8 cellular contexts compared by ENCODE assay signal in genomic region chr10:59865101-59865500, GRCh38. TPM values are rescaled to one million over a fixed set of nuclear protein-coding genes. Genes with fewer than 3 reads are reported as not detected.
DNase-seq lines count a peak whose midpoint lies in the region; ATAC-seq, FAIRE-seq and TF ChIP-seq lines count a peak whose summit lies in the region.

No MANE protein-coding gene starts in this region.

- no peaks in the 10 kb centered on the region for H3K9me3 ChIP-seq in keratinocyte (ENCODE audit: control insufficient read depth, low read depth, low read length)

- dilution Hi-C loops in keratinocyte (cut with MboI; ENCODE audit: extremely low pct_ligation_motif_present, low sequenced_read_pairs): no loop called here

- H4K20me1 ChIP-seq in keratinocyte (ENCODE audit: control insufficient read depth, extremely low read depth, insufficient read depth, low read length): peaks cover 3% of the 10 kb centered on the region

- H3K27ac Mint-ChIP-seq in activated naive CD8-positive, alpha-beta T cell treated with anti-CD3 and anti-CD28 coated beads, Interleukin-2, amount 10 ng/mL, durations not matched to agents 7 days and 5 days: no peak overlapping the region

- peak overlapping the region; percentile 39 for H3K9ac ChIP-seq in keratinocyte (ENCODE audit: control insufficient read depth, extremely low read depth, insufficient read depth, low read length)

- no peaks in the 10 kb centered on the region for H3K9me3 Mint-ChIP-seq in activated naive CD8-positive, alpha-beta T cell treated with anti-CD3 and anti-CD28 coated beads, Interleukin-2, amount 10 ng/mL, durations not matched to agents 7 days and 5 days

- peak overlapping the region; percentile 80 for H3K4me2 ChIP-seq in keratinocyte (ENCODE audit: control insufficient read depth, extremely low read depth, insufficient read depth, low read depth, low read length)

- DNase-seq in NCI-H1417 (lab: John Stamatoyannopoulos, UW) (peak in 2 of 3 experiments; percentile 2 to 49), NCI-H1417 treated with DMSO at 0.1 percent for 48 hours (lab: John Stamatoyannopoulos, UW) (no peak), GM20000 (ENCODE audit: low spot score) (peak; percentile 24), HT-29 (ENCODE audit: low spot score) (peak; percentile 84), keratinocyte (ENCODE audit: low read depth, low spot score) (peak; percentile 88), COLO829 (ENCODE audit: low spot score) (no peak), cortex of kidney (lab: John Stamatoyannopoulos, UW) (no peak)
- DNase-seq in activated naive CD8-positive, alpha-beta T cell treated with anti-CD3 and anti-CD28 coated beads, Interleukin-2, amount 10 ng/mL, durations not matched to agents 7 days and 5 days: no peak

- no peaks in the 10 kb centered on the region for H3K27me3 Mint-ChIP-seq in activated naive CD8-positive, alpha-beta T cell treated with anti-CD3 and anti-CD28 coated beads, Interleukin-2, amount 10 ng/mL, durations not matched to agents 7 days and 5 days

- TF ChIP-seq CTCF in GM20000 (IDR thresholded peaks at IDR 0.05; ENCODE audit: extremely low read depth, missing control alignments) (peak; percentile 23), keratinocyte (optimal IDR thresholded peaks at IDR 0.05 in 1 of 3, IDR thresholded peaks at IDR 0.05 in 1 of 3, conservative IDR thresholded peaks at IDR 0.05 in 1 of 3; ENCODE audit: extremely low read depth in 1 of 3, insufficient read depth in 2 of 3, low read length in 3 of 3) (peak; percentile 58 to 68 (median 59))

- POLR2A ChIA-PET in activated naive CD8-positive, alpha-beta T cell treated with anti-CD3 and anti-CD28 coated beads, Interleukin-2, amount 10 ng/mL, durations not matched to agents 7 days and 5 days (lab: Charles Lee): interaction anchor here (3.3 kb wide), 1 partner anchor 41 kb away, joined by 18 read pairs; the partner anchor contains the start of gene CCDC6

- H3K4me1 Mint-ChIP-seq in activated naive CD8-positive, alpha-beta T cell treated with anti-CD3 and anti-CD28 coated beads, Interleukin-2, amount 10 ng/mL, durations not matched to agents 7 days and 5 days: peaks cover 32% of the 10 kb centered on the region

- H3K27me3 ChIP-seq in keratinocyte (ENCODE audit: control insufficient read depth, extremely low read depth, insufficient read depth, low read length): no peaks in the 10 kb centered on the region

- H3K4me3 Mint-ChIP-seq in activated naive CD8-positive, alpha-beta T cell treated with anti-CD3 and anti-CD28 coated beads, Interleukin-2, amount 10 ng/mL, durations not matched to agents 7 days and 5 days: peak overlapping the region; percentile 10

- no peak overlapping the region for H2AFZ ChIP-seq in keratinocyte (ENCODE audit: control insufficient read depth, low read length)

- H3K27ac ChIP-seq in keratinocyte (ENCODE audit: control insufficient read depth, insufficient read depth, low read length): peak overlapping the region; percentile 72

- peaks cover 20% of the 10 kb centered on the region for H3K4me1 ChIP-seq in keratinocyte (ENCODE audit: control insufficient read depth, extremely low read depth, insufficient read depth, low read length)

- peaks cover 0 to 2% of the 10 kb centered on the region in 2 experiments for H3K36me3 ChIP-seq in keratinocyte (ENCODE audit: control insufficient read depth in 2 of 2, extremely low read depth in 1 of 2, insufficient read depth in 2 of 2, low read length in 2 of 2)

- no peaks in the 10 kb centered on the region for H3K9me1 ChIP-seq in keratinocyte (ENCODE audit: control insufficient read depth, extremely low read depth, insufficient read depth, low read length)

- peak; percentile 67 for ATAC-seq in activated naive CD8-positive, alpha-beta T cell treated with anti-CD3 and anti-CD28 coated beads, Interleukin-2, amount 10 ng/mL, durations not matched to agents 7 days and 5 days (ENCODE audit: low read depth)

- peak overlapping the region in 2 of 3 experiments; percentile 21 to 49 for H3K4me3 ChIP-seq in keratinocyte (ENCODE audit: control insufficient read depth in 2 of 3, extremely low read depth in 1 of 3, insufficient read depth in 2 of 3, low read depth in 1 of 3, low read length in 3 of 3)

- peaks cover 16% of the 10 kb centered on the region for H3K36me3 Mint-ChIP-seq in activated naive CD8-positive, alpha-beta T cell treated with anti-CD3 and anti-CD28 coated beads, Interleukin-2, amount 10 ng/mL, durations not matched to agents 7 days and 5 days

- peaks cover 80% of the 10 kb centered on the region for H3K79me2 ChIP-seq in keratinocyte (ENCODE audit: control insufficient read depth, insufficient read depth, low read length)

- FAIRE-seq in keratinocyte (lab: Jason Lieb, UNC): peak; percentile 84

RNA-seq across cellular contexts. Expression of gene CCDC6, which starts 41.3 kb away (rescaled TPM):
- 15.7 and 18.5 TPM in 2 replicates for total RNA-seq in HT-29 (2014; rRNA removed; shearing (Covaris generic))
- 10 to 100 TPM; 20.4 to 21.4 TPM for total RNA-seq in activated naive CD8-positive, alpha-beta T cell treated with anti-CD3 and anti-CD28 coated beads, Interleukin-2, amount 10 ng/mL, durations not matched to agents 7 days and 5 days
- polyA plus RNA-seq in keratinocyte: 33.1 to 46.5 TPM (median 34.8 TPM) in 3 replicates
- polyA plus RNA-seq in keratinocyte (2011; ENCODE audit: low read depth): 16.9 TPM
- polyA plus RNA-seq in keratinocyte (2011; cell fraction: cytosol; rRNA removed): 35.8 and 62.9 TPM in 2 replicates
- polyA plus RNA-seq in keratinocyte (2011; cell fraction: nucleus; rRNA removed): 28.2 and 30.2 TPM in 2 replicates
- 28.0 and 31.4 TPM in 2 replicates for polyA plus RNA-seq in keratinocyte (2012; ENCODE audit: low replicate concordance)
- polyA minus RNA-seq in keratinocyte: 25.4 to 88.4 TPM (median 64.0 TPM) in 3 replicates
- 70.2 TPM for polyA minus RNA-seq in keratinocyte (2011; cell fraction: cytosol; rRNA and poly(A)+ RNA removed)
- polyA minus RNA-seq in keratinocyte (2011; cell fraction: nucleus; rRNA and poly(A)+ RNA removed): 33.1 and 66.2 TPM in 2 replicates

Comparison
In these comparisons a context has a peak if more than half of its experiments do, and no peak if none do; other contexts are left out.
1. DNase-seq: peak in NCI-H1417 (2 of 3), GM20000 (single experiment), HT-29 (single experiment) and keratinocyte (single experiment); none in NCI-H1417 treated with DMSO at 0.1 percent for 48 hours (single experiment), activated naive CD8-positive, alpha-beta T cell treated with anti-CD3 and anti-CD28 coated beads, Interleukin-2, amount 10 ng/mL, durations not matched to agents 7 days and 5 days (single experiment), COLO829 (single experiment) and cortex of kidney (single experiment).